In the genomic region with DNA sequence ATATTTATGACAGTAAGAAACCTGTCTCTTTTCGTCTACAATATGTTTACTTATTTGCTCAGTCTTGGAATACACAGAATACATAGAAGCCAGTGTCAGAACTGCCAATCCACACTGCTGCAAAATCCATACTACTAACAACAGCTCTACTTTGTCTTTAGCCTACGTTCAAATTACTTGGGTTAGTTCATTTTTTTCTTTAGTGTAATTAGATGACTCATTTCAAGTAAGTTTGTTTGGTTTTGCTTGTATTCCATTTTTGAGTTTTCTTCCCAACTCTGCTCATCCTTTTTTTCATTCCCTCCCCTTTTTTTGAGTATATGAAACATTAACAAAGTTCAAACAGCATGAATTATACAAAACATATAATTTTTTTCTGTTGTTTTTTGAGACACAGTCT, we compare ENCODE assay signal across 20 cellular contexts.
"Had no signal": no experiment of that assay in that cellular context is flagged by ENCODE, and none has a peak within 500 bp of the region (broad histone marks: within the 10 kb centered on the region; RNA-seq: fewer than 3 reads in every experiment).

No MANE protein-coding gene starts in this region.

- H3K9me3 ChIP-seq: adrenal gland, breast epithelium, lower lobe of right lung, sigmoid colon, testis, upper lobe of right lung had no signal

- H3K36me3 ChIP-seq: adrenal gland, breast epithelium, lower lobe of right lung, sigmoid colon, upper lobe of right lung had no signal

- H3K27me3 ChIP-seq: adrenal gland, breast epithelium, sigmoid colon, testis, upper lobe of right lung had no signal

- DNase-seq: activated CD4-positive, CD25-positive, alpha-beta regulatory T cell treated with anti-CD3 and anti-CD28 coated beads, Interleukin-2, amount 50 U/mL, for 72 hours; activated CD8-positive, alpha-beta memory T cell treated with anti-CD3 and anti-CD28 coated beads for 24 hours; activated CD8-positive, alpha-beta memory T cell treated with anti-CD3 and anti-CD28 coated beads, Interleukin-2, amount 50 U/mL, for 48 hours; activated gamma-delta T cell; activated T-cell treated with anti-CD3 and anti-CD28 coated beads, Interleukin-2, amount 50 U/mL, for 48 hours; adrenal gland; effector CD8-positive, alpha-beta T cell; lower lobe of right lung; sigmoid colon; stimulated activated CD4-positive, alpha-beta T cell treated with anti-CD3 and anti-CD28 coated beads, Interleukin-4, amount 100 ng/mL, for 4 hours; T1000; testis; upper lobe of right lung had no signal

- ATAC-seq: esophagus mucosa; lower lobe of right lung; natural killer cell treated with Interleukin-12 subunit alpha and Interleukin-12 subunit beta and Interleukin-15 and Interleukin-18, amount 100 ng/mL, for 72 hours; stimulated activated memory B cell treated with anti-CD40 and anti-IgM and Interleukin-4, amounts not matched to agents 10 μg/mL and 1 μg/mL and 100 μg/mL, for 72 hours; upper lobe of right lung had no signal

- H3K4me1 ChIP-seq: breast epithelium, lower lobe of right lung, parathyroid adenoma, sigmoid colon, testis, upper lobe of right lung had no signal

- FAIRE-seq: astrocyte, islet of Langerhans had no signal

- H3K4me3 ChIP-seq: adrenal gland, breast epithelium, lower lobe of right lung, sigmoid colon, testis, upper lobe of right lung had no signal

- H3K27ac ChIP-seq: adrenal gland, breast epithelium, lower lobe of right lung, parathyroid adenoma, sigmoid colon, testis, upper lobe of right lung had no signal
